Comparison of ENCODE assay signal across 10 cellular contexts in the genomic region with DNA sequence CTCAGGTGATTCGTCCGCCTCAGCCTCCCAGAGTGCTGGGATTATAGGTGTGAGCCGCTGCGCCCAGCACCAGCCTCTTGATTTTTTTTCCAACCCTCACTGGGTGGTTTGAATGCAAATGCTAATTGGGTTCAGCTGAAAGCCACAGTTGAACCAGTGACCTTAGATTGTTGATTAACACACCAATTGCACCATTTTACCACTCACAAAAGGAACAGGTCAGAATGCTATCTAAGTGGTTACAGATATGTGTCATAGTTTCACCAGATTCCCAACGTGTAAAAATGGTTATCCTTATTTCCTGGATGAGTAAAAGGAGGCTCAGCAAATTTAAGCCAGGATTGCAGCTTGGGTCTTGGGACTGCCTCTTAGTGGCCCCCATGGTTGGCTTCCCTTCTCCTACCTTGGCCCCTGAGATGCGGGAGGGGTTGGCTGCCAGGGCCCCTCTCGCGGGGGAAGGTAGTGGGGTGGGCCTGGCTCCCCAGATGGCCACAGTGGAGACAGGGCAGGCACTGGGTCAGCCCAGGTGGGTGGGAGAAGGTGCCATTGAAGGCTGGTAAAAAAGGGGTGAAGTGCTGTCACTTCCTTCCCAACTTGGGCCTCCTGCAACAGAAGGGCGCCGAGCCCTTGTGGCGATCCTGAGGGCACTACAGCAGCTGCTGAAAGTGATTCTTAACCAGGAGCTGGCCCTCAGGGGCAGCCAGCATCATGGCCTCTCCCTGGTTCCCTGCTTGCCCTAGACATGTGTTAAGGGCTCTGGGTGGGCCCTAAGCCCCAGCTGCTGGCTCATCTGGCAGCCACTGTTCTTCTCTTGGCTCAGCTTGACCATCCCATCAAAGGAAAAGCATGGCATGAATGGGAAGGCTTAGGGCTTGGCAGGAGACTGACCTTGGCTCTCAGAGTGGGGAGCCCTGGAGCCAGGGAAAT.
DNase-seq lines count a peak whose midpoint lies in the region; ATAC-seq, FAIRE-seq and TF ChIP-seq lines count a peak whose summit lies in the region.
"Had no signal": no experiment of that assay in that cellular context is flagged by ENCODE, and none has a peak within 500 bp of the region (broad histone marks: within the 10 kb centered on the region; RNA-seq: fewer than 3 reads in every experiment).

No MANE protein-coding gene starts in this region.

- TF ChIP-seq RAD21 in GM12878 (IDR thresholded peaks at IDR 0.05; ENCODE audit: insufficient read depth, low read depth, low read length), result no peak

- POLR2A ChIA-PET in GM12878 (lab: Charles Lee), result interaction anchor here (0.5 kb wide), 1 partner anchor 598 kb away, joined by 3 read pairs; no protein-coding TSS in a partner anchor
- POLR2A ChIA-PET in WTC11 (lab: Charles Lee), result interaction anchor here (0.5 kb wide), 1 partner anchor 251 kb away, joined by 3 read pairs; no protein-coding TSS in a partner anchor

- peaks cover 47% of the 10 kb centered on the region for H3K4me1 Mint-ChIP-seq in Calu3 (ENCODE audit: low read depth, unreplicated experiment)
- H3K4me1 Mint-ChIP-seq in WTC11, result peaks cover 56% of the 10 kb centered on the region
- H3K4me1 Mint-ChIP-seq in activated CD4-positive, alpha-beta T cell treated with anti-CD3 and anti-CD28 coated beads, Interleukin-2, amount 10 ng/mL, durations not matched to agents 24 days and 14 days, result no peaks in the 10 kb centered on the region

- SMC1A ChIA-PET in GM12878 (lab: Charles Lee; ENCODE audit: uncharacterized antibody, unreplicated experiment), result interaction anchor here (0.7 to 1.5 kb wide), 3 partner anchors 492 to 620 kb away, joined by 3 to 4 read pairs (median 3); no protein-coding TSS in a partner anchor

- H3K9me3 ChIP-seq in HUES48 (ENCODE audit: control insufficient read depth, insufficient read depth, low read length) (no peaks in the 10 kb centered on the region), GM12878 (replicated peaks; ENCODE audit: control insufficient read depth, insufficient read depth, low read length) (no peaks in the 10 kb centered on the region; the same call in 2 of the 3 replicates), right lobe of liver (no peaks in the 10 kb centered on the region)

- no peaks in the 10 kb centered on the region for H3K79me2 ChIP-seq in GM12878 (ENCODE audit: control insufficient read depth, insufficient read depth, low read length)

- H4K20me1 ChIP-seq in GM12878 (ENCODE audit: control insufficient read depth, insufficient read depth), result no peaks in the 10 kb centered on the region

- H3K4me3 Mint-ChIP-seq in Calu3 (ENCODE audit: low read depth, unreplicated experiment) (no peak overlapping the region), WTC11 (no peak overlapping the region)
- no peak overlapping the region for H3K4me3 Mint-ChIP-seq in activated CD4-positive, alpha-beta T cell treated with anti-CD3 and anti-CD28 coated beads, Interleukin-2, amount 10 ng/mL, durations not matched to agents 24 days and 14 days
- H3K4me3 Mint-ChIP-seq: activated CD8-positive, alpha-beta memory T cell treated with anti-CD3 and anti-CD28 coated beads, Interleukin-2, amount 10 ng/mL, durations not matched to agents 7 days and 5 days; stimulated activated naive CD8-positive, alpha-beta T cell treated with anti-CD3 and anti-CD28 coated beads, Interleukin-15, Interleukin-2, amounts not matched to agents 100 ng/mL and 50 ng/mL, for 24 hours had no signal

- RAD21 ChIA-PET in GM12878 (lab: Charles Lee; ENCODE audit: unreplicated experiment), result interaction anchor here (0.6 kb wide), 1 partner anchor 16 kb away, joined by 3 read pairs; no protein-coding TSS in a partner anchor

- H3K36me3 ChIP-seq in HUES48 (ENCODE audit: control insufficient read depth, insufficient read depth, low read length) (no peaks in the 10 kb centered on the region), GM12878 (ENCODE audit: control insufficient read depth in 2 of 2, insufficient read depth in 2 of 2, low read length in 1 of 2) (no peaks in the 10 kb centered on the region), right lobe of liver (no peaks in the 10 kb centered on the region)

- TF ChIP-seq EP300 in GM12878 (IDR thresholded peaks at IDR 0.05; ENCODE audit: borderline replicate concordance in 1 of 2, control insufficient read depth in 1 of 2, low read depth in 2 of 2, low read length in 2 of 2), result peak in 1 of 2 experiments; percentile 31; a peak in 1 of 4 replicates

- H3K27me3 Mint-ChIP-seq in Calu3 (ENCODE audit: unreplicated experiment) (no peaks in the 10 kb centered on the region), WTC11 (ENCODE audit: low read depth) (no peaks in the 10 kb centered on the region)
- peaks cover 20% of the 10 kb centered on the region for H3K27me3 Mint-ChIP-seq in activated CD4-positive, alpha-beta T cell treated with anti-CD3 and anti-CD28 coated beads, Interleukin-2, amount 10 ng/mL, durations not matched to agents 24 days and 14 days
- H3K27me3 Mint-ChIP-seq: stimulated activated naive CD8-positive, alpha-beta T cell treated with anti-CD3 and anti-CD28 coated beads, Interleukin-15, Interleukin-2, amounts not matched to agents 100 ng/mL and 50 ng/mL, for 24 hours had no signal

- no peak overlapping the region for H3K9ac ChIP-seq in HUES48 (ENCODE audit: low read depth, low read length)
- H3K9ac ChIP-seq in GM12878 (ENCODE audit: control insufficient read depth, insufficient read depth, low read length), result no peak overlapping the region

- H3K27me3 ChIP-seq in HUES48 (ENCODE audit: control insufficient read depth, insufficient read depth, low read length) (no peaks in the 10 kb centered on the region), GM12878 (replicated peaks in 1 of 2; ENCODE audit: control insufficient read depth in 2 of 2, insufficient read depth in 2 of 2, low read length in 1 of 2) (no peaks in the 10 kb centered on the region; a peak in 1 of 4 replicates), right lobe of liver (no peaks in the 10 kb centered on the region)

- H3K9me3 Mint-ChIP-seq in Calu3 (ENCODE audit: low read depth, unreplicated experiment) (no peaks in the 10 kb centered on the region), WTC11 (no peaks in the 10 kb centered on the region)
- H3K9me3 Mint-ChIP-seq in activated CD4-positive, alpha-beta T cell treated with anti-CD3 and anti-CD28 coated beads, Interleukin-2, amount 10 ng/mL, durations not matched to agents 24 days and 14 days, result no peaks in the 10 kb centered on the region
- H3K9me3 Mint-ChIP-seq: stimulated activated naive CD8-positive, alpha-beta T cell treated with anti-CD3 and anti-CD28 coated beads, Interleukin-15, Interleukin-2, amounts not matched to agents 100 ng/mL and 50 ng/mL, for 24 hours had no signal

- intact Hi-C loops in Calu3 (cut with micrococcal nuclease; ENCODE audit: unreplicated experiment), result no loop called here
- intact Hi-C loops in GM12878 (cut with micrococcal nuclease; ENCODE audit: unreplicated experiment), result no loop called here
- intact Hi-C loops in right lobe of liver (cut with DNase I), result no loop called here
- intact Hi-C loops in activated CD4-positive, alpha-beta T cell treated with anti-CD3 and anti-CD28 coated beads, Interleukin-2, amount 10 ng/mL, durations not matched to agents 24 days and 14 days (cut with micrococcal nuclease), result no loop called here

- DNase-seq in Calu3 (peak; percentile 41), GM12878 (ENCODE audit: low read depth, low spot score) (no peak), right lobe of liver (peak in 1 of 3 donors; percentile 67), WTC11 (ENCODE audit: low spot score) (no peak), NCI-H1417 treated with DMSO at 0.1 percent for 48 hours (lab: John Stamatoyannopoulos, UW) (no peak)
- no peak for DNase-seq in activated CD4-positive, alpha-beta T cell treated with anti-CD3 and anti-CD28 coated beads, Interleukin-2, amount 10 ng/mL, durations not matched to agents 24 days and 14 days
- DNase-seq: activated CD8-positive, alpha-beta memory T cell treated with anti-CD3 and anti-CD28 coated beads, Interleukin-2, amount 10 ng/mL, durations not matched to agents 7 days and 5 days had no signal

- CTCF ChIA-PET in Calu3 (lab: Charles Lee), result interaction anchor here (0.6 to 1.2 kb wide), 3 partner anchors 12 to 121 kb away, joined by 3 read pairs; no protein-coding TSS in a partner anchor
- CTCF ChIA-PET in GM12878 (lab: Yijun Ruan, JAX), result interaction anchor here (0.6 to 1.6 kb wide), 5 partner anchors 9 to 527 kb away, joined by 3 to 7 read pairs (median 4); no protein-coding TSS in a partner anchor
- CTCF ChIA-PET in WTC11 (lab: Charles Lee), result interaction anchor here (0.6 to 1.6 kb wide), 9 partner anchors 9 to 355 kb away, joined by 3 to 5 read pairs (median 3); no protein-coding TSS in a partner anchor

- BruUV-seq in Calu3 (replicated peaks; lab: Mats Ljungman, UMichigan) (no TSS peak), GM12878 (replicated peaks; lab: Mats Ljungman, UMichigan) (no TSS peak)

- TF ChIP-seq POLR2A in GM12878 (IDR thresholded peaks at IDR 0.05; ENCODE audit: low read depth, low read length), result no peak
- peak; percentile 16 for TF ChIP-seq POLR2A in right lobe of liver (IDR thresholded peaks at IDR 0.05)

- no peak overlapping the region for H3K4me3 ChIP-seq in HUES48 (ENCODE audit: low read depth, low read length)
- no peak overlapping the region for H3K4me3 ChIP-seq in GM12878
- H3K4me3 ChIP-seq in right lobe of liver, result no peak overlapping the region

- H3K4me1 ChIP-seq in HUES48 (ENCODE audit: control insufficient read depth, insufficient read depth, low read length), result peaks cover 33% of the 10 kb centered on the region
- peaks cover 4% of the 10 kb centered on the region for H3K4me1 ChIP-seq in GM12878 (ENCODE audit: control insufficient read depth, insufficient read depth, low read length)
- H3K4me1 ChIP-seq in right lobe of liver, result peaks cover 0 to 63% (median 31%) of the 10 kb centered on the region in 4 donors

- FAIRE-seq in GM12878 (lab: Jason Lieb, UNC), result peak; percentile 13

- H3K27ac Mint-ChIP-seq in Calu3 (ENCODE audit: unreplicated experiment) (peak overlapping the region; percentile 22), WTC11 (no peak overlapping the region)
- no peak overlapping the region for H3K27ac Mint-ChIP-seq in activated CD4-positive, alpha-beta T cell treated with anti-CD3 and anti-CD28 coated beads, Interleukin-2, amount 10 ng/mL, durations not matched to agents 24 days and 14 days
- H3K27ac Mint-ChIP-seq: activated CD8-positive, alpha-beta memory T cell treated with anti-CD3 and anti-CD28 coated beads, Interleukin-2, amount 10 ng/mL, durations not matched to agents 7 days and 5 days; stimulated activated naive CD8-positive, alpha-beta T cell treated with anti-CD3 and anti-CD28 coated beads, Interleukin-15, Interleukin-2, amounts not matched to agents 100 ng/mL and 50 ng/mL, for 24 hours had no signal

- 65% methylated on average over 11 of the region's 11 CpGs for WGBS in GM12878 (ENCODE audit: insufficient coverage, insufficient replicate concordance, low lambda C conversion rate, missing lambda C conversion rate)
- 30% methylated on average over 5 of the region's 11 CpGs for WGBS in right lobe of liver (ENCODE audit: insufficient coverage, low coverage, low lambda C conversion rate, missing lambda C conversion rate)

- H2AFZ ChIP-seq in GM12878 (ENCODE audit: control insufficient read depth, low read depth, low read length), result no peak overlapping the region

- H3K36me3 Mint-ChIP-seq in Calu3 (ENCODE audit: insufficient read depth, unreplicated experiment) (peaks cover 9% of the 10 kb centered on the region), WTC11 (no peaks in the 10 kb centered on the region)
- no peaks in the 10 kb centered on the region for H3K36me3 Mint-ChIP-seq in activated CD4-positive, alpha-beta T cell treated with anti-CD3 and anti-CD28 coated beads, Interleukin-2, amount 10 ng/mL, durations not matched to agents 24 days and 14 days (ENCODE audit: low read depth)
- H3K36me3 Mint-ChIP-seq: activated CD8-positive, alpha-beta memory T cell treated with anti-CD3 and anti-CD28 coated beads, Interleukin-2, amount 10 ng/mL, durations not matched to agents 7 days and 5 days had no signal

- no peak overlapping the region for H3K4me2 ChIP-seq in GM12878 (ENCODE audit: control insufficient read depth, insufficient read depth)

- in situ Hi-C loops in GM12878 (cut with MboI), result no loop called here

- TF ChIP-seq CTCF in Calu3 (IDR thresholded peaks at IDR 0.05; ENCODE audit: unreplicated experiment) (no peak), GM12878 (IDR thresholded peaks at IDR 0.05 in 2 of 3, conservative IDR thresholded peaks at IDR 0.05 in 1 of 3; ENCODE audit: control insufficient read depth in 2 of 3, extremely low read depth in 1 of 3, insufficient read depth in 1 of 3, low read depth in 3 of 3, low read length in 3 of 3) (no peak), right lobe of liver (IDR thresholded peaks at IDR 0.05) (no peak), WTC11 (IDR thresholded peaks at IDR 0.05) (no peak)

- H3K27ac ChIP-seq in HUES48 (ENCODE audit: low read depth, low read length) (peak overlapping the region; percentile 69), GM12878 (ENCODE audit: control insufficient read depth, insufficient read depth) (no peak overlapping the region), right lobe of liver (peak overlapping the region; percentile 77 to 90 (median 83))

- ATAC-seq in GM12878, result peak; percentile 63
- ATAC-seq in right lobe of liver, result peak; percentile 41 to 61 (median 48)
- no peak for ATAC-seq in HG03565 (IDR thresholded peaks at IDR 0.05; ENCODE audit: unreplicated experiment)
- ATAC-seq in WTC11, result no peak
- ATAC-seq: activated CD8-positive, alpha-beta memory T cell treated with anti-CD3 and anti-CD28 coated beads, Interleukin-2, amount 10 ng/mL, durations not matched to agents 7 days and 5 days had no signal

Comparison
In these comparisons a context has a peak if more than half of its experiments do, and no peak if none do; other contexts are left out.
1. ATAC-seq: peak in GM12878 (single experiment) and right lobe of liver (4 of 4); none in HG03565 (single experiment) and WTC11 (single experiment).